26 cellular contexts compared by ENCODE assay signal in genomic region chr2:31243053-31243452, GRCh38. TPM values are rescaled to one million over a fixed set of nuclear protein-coding genes. Genes with fewer than 3 reads are reported as not detected.
"Had no signal": no experiment of that assay in that cellular context is flagged by ENCODE, and none has a peak within 500 bp of the region (broad histone marks: within the 10 kb centered on the region; RNA-seq: fewer than 3 reads in every experiment).

No MANE protein-coding gene starts in this region.

- H3K27ac ChIP-seq: stomach, suprapubic skin, testis, thoracic aorta, thyroid gland, tibial artery, tibial nerve, transverse colon, upper lobe of left lung, upper lobe of right lung, uterus, vagina had no signal

- H3K9me3 ChIP-seq: stomach, suprapubic skin, testis, thoracic aorta, thyroid gland, tibial artery, tibial nerve, transverse colon, upper lobe of left lung, upper lobe of right lung, uterus, vagina had no signal

- H3K36me3 ChIP-seq: thyroid gland, transverse colon, upper lobe of right lung, uterus had no signal

- ATAC-seq: stimulated activated effector memory CD8-positive, alpha-beta T cell treated with anti-CD3 and anti-CD28 coated beads, Interleukin-12 subunit alpha, Interleukin-12 subunit beta, amount 100 ng/mL, for 72 hours; stimulated activated memory B cell treated with anti-CD40 and anti-IgM and Interleukin-4, amounts not matched to agents 10 μg/mL and 1 μg/mL and 100 μg/mL, for 72 hours; stimulated activated naive B cell treated with anti-CD40 and anti-IgM and Interleukin-4, amounts not matched to agents 10 μg/mL and 1 μg/mL and 100 μg/mL, for 72 hours; stimulated activated naive CD8-positive, alpha-beta T cell treated with anti-CD3 and anti-CD28 coated beads, Interleukin-15, amount 100 ng/mL, for 72 hours; stimulated activated naive CD8-positive, alpha-beta T cell treated with anti-CD3 and anti-CD28 coated beads, Interleukin-15, Interleukin-2, amounts not matched to agents 100 U/mL and 50 U/mL, for 24 hours; upper lobe of right lung had no signal

- H3K4me3 ChIP-seq: stomach, suprapubic skin, testis, thoracic aorta, thyroid gland, tibial artery, tibial nerve, transverse colon, upper lobe of left lung, upper lobe of right lung, uterus, vagina had no signal

- H3K4me1 ChIP-seq: testis, upper lobe of right lung, uterus had no signal

- H3K27me3 ChIP-seq: stomach, suprapubic skin, testis, thyroid gland, tibial artery, tibial nerve, transverse colon, upper lobe of left lung, upper lobe of right lung, uterus, vagina had no signal

- DNase-seq: stimulated activated CD4-positive, alpha-beta T cell treated with anti-CD3 and anti-CD28 coated beads, Interleukin-2, amount 100 ng/mL, for 48 hours; stimulated activated CD4-positive, alpha-beta T cell treated with anti-CD3 and anti-CD28 coated beads, Interleukin-4, amount 100 ng/mL, for 1 hour; stimulated activated CD4-positive, alpha-beta T cell treated with anti-CD3 and anti-CD28 coated beads, Interleukin-4, amount 100 ng/mL, for 24 hours; stimulated activated CD4-positive, alpha-beta T cell treated with anti-CD3 and anti-CD28 coated beads, Interleukin-4, amount 100 ng/mL, for 4 hours; stimulated activated CD8-positive, alpha-beta memory T cell treated with anti-CD3 and anti-CD28 coated beads, Interleukin-4, amount 100 ng/mL, for 48 hours; stimulated activated naive B cell treated with anti-CD40 and anti-IgM and Interleukin-4, amounts not matched to agents 10 μg/mL and 1 μg/mL and 100 μg/mL, for 72 hours; stimulated activated naive CD4-positive, alpha-beta T cell; stimulated activated naive CD4-positive, alpha-beta T cell treated with Interleukin-2 at 50 U/mL for 16 hours; stimulated activated naive CD8-positive, alpha-beta T cell treated with anti-CD3 and anti-CD28 coated beads, Interleukin-15, amount 100 ng/mL, for 72 hours; stimulated activated naive CD8-positive, alpha-beta T cell treated with anti-CD3 and anti-CD28 coated beads, Interleukin-15, Interleukin-2, amounts not matched to agents 100 U/mL and 50 U/mL, for 24 hours; stomach; substantia nigra; testis; thyroid gland; tibial artery; transverse colon; trophoblast cell; upper lobe of left lung; upper lobe of right lung; uterus had no signal

RNA-seq across cellular contexts. Expression of gene CAPN14, which starts 25.7 kb away (rescaled TPM):
- total RNA-seq: tibial nerve had no signal
